11 cellular contexts compared by ENCODE assay signal in the genomic region with DNA sequence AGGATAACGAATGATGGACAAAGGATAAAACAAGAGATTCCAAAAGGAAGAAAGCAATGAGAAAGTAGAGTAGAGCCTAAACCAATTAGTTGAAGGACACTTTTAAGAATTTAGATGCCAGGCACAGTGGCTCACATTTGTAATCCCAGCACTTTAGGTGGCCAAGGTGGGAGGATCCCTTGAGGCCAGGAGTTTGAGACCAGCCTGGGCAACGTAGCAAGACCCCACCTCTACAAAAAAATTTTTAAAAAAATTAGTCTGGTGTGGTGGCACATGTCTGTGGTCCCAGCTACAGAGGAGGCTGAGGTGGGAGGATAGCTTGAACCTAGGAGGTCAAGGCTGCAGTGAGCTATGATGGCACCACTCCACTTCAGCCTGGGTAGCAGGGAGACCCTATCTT. TPM values are rescaled to one million over a fixed set of nuclear protein-coding genes. Genes with fewer than 3 reads are reported as not detected.
"Had no signal": no experiment of that assay in that cellular context is flagged by ENCODE, and none has a peak within 500 bp of the region (broad histone marks: within the 10 kb centered on the region; RNA-seq: fewer than 3 reads in every experiment).

No MANE protein-coding gene starts in this region.

- H3K27ac ChIP-seq: GM23248 had no signal

- ATAC-seq: GM23338, HCT116 had no signal

- H3K4me1 ChIP-seq: HAP-1 had no signal

- DNase-seq: GM23248, GOT3, H7, H9, HCEC 1CT, HFFc6 had no signal

- H3K4me2 ChIP-seq: GM23338 had no signal

- H3K9ac ChIP-seq: GM23248 had no signal

- FAIRE-seq: H1, H54 had no signal

- H3K9me3 ChIP-seq: HAP-1 had no signal

- H3K36me3 ChIP-seq: HAP-1 had no signal

- H3K4me3 ChIP-seq: GM23248, GM23338, HAP-1 had no signal

- H2AFZ ChIP-seq: GM23248, GM23338 had no signal

RNA-seq across cellular contexts. Expression of gene ABCA10, which starts 20.0 kb away (rescaled TPM):
- total RNA-seq: GM23338, H1, H7, H9 had no signal
- polyA plus RNA-seq: GM23338, H1 had no signal
